9 cellular contexts compared by ENCODE assay signal in the genomic region with DNA sequence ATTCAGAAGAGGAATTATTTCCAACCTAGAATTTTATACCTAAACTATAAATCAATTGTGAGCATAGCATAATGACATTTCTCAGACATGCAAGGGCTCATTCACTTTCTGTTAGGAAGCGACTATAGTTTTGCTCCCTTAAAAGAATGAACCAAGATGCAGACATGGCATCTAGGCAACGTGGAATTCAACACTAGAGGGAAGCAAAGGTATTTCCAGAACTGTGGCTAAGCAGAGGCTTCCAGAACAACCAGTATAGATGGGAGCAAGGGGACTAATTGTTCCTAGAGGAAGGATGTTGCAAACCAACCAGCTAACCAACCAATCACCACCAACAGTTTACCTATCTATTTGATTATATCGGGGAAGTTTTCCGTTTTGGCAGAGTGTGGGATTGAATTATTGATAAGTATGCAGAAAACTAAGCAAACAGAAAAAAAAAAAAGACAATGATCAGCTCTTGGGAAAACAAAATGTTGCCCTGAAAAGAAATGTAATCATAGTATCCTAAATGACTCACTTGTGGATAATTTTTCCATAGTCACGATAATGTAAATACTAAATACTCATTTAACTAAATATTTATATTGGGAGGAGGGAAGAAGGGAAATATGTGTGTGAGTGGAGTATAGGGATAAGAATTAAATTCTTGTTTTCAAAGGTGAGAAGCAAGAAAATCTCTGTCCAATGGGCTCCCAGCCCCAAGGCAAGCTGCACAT. TPM values are rescaled to one million over a fixed set of nuclear protein-coding genes. Genes with fewer than 3 reads are reported as not detected.
A peak's percentile ranks its signal among the peaks of the same experiment; 100 is the strongest.
DNase-seq lines count a peak whose midpoint lies in the region; ATAC-seq, FAIRE-seq and TF ChIP-seq lines count a peak whose summit lies in the region.
"Had no signal": no experiment of that assay in that cellular context is flagged by ENCODE, and none has a peak within 500 bp of the region (broad histone marks: within the 10 kb centered on the region; RNA-seq: fewer than 3 reads in every experiment).

No MANE protein-coding gene starts in this region.

- peak; percentile 52 for TF ChIP-seq RAD21 in SK-N-SH (IDR thresholded peaks at IDR 0.05; ENCODE audit: low read length)

- no peaks in the 10 kb centered on the region for H3K36me3 ChIP-seq in SK-N-SH (replicated peaks in 1 of 2; ENCODE audit: control insufficient read depth in 1 of 2, insufficient read depth in 2 of 2, low read length in 1 of 2)
- H3K36me3 ChIP-seq in small intestine (ENCODE audit: control insufficient read depth in 2 of 2, insufficient read depth in 2 of 2, low read length in 2 of 2) = no peaks in the 10 kb centered on the region

- peak; percentile 51 for TF ChIP-seq CTCF in SK-N-SH (IDR thresholded peaks at IDR 0.05)

- H3K27me3 ChIP-seq in SK-N-SH (ENCODE audit: insufficient read depth) (no peaks in the 10 kb centered on the region), small intestine (ENCODE audit: control insufficient read depth in 2 of 2, insufficient read depth in 2 of 2, low read length in 2 of 2) (no peaks in the 10 kb centered on the region)

- H3K4me1 ChIP-seq in SK-N-SH (ENCODE audit: control insufficient read depth in 1 of 2, insufficient read depth in 2 of 2, low read depth in 1 of 2, low read length in 1 of 2) (no peaks in the 10 kb centered on the region; a peak in 1 of 4 replicates), small intestine (ENCODE audit: control insufficient read depth in 2 of 2, insufficient read depth in 1 of 2, low read depth in 1 of 2, low read length in 1 of 2) (no peaks in the 10 kb centered on the region)

- H3K27ac ChIP-seq in SK-N-SH (ENCODE audit: low read depth in 2 of 2, low read length in 1 of 2) = no peak overlapping the region
- H3K27ac ChIP-seq in small intestine (ENCODE audit: low read depth in 1 of 2, low read length in 1 of 2) = no peak overlapping the region

- H3F3A ChIP-seq in SK-N-SH (replicated peaks; ENCODE audit: insufficient read depth) = no peaks in the 10 kb centered on the region

- H2AFZ ChIP-seq in SK-N-SH (ENCODE audit: low read depth) = no peak overlapping the region

- no peaks in the 10 kb centered on the region for H3K79me2 ChIP-seq in SK-N-SH (ENCODE audit: insufficient read depth)

- ATAC-seq in GM21786 (IDR thresholded peaks at IDR 0.05; ENCODE audit: unreplicated experiment) (no peak), HG02588 (IDR thresholded peaks at IDR 0.05; ENCODE audit: unreplicated experiment) (no peak)
- no peak for ATAC-seq in activated CD4-positive, CD25-positive, alpha-beta regulatory T cell treated with anti-CD3 and anti-CD28 coated beads, Interleukin-2, amount 50 U/mL, for 24 hours

- H3K9ac ChIP-seq in SK-N-SH = no peak overlapping the region

- H3K9me3 ChIP-seq in SK-N-SH = no peaks in the 10 kb centered on the region
- H3K9me3 ChIP-seq in small intestine (ENCODE audit: control insufficient read depth, low read depth) = no peaks in the 10 kb centered on the region

- no peak overlapping the region for H3K4me3 ChIP-seq in SK-N-SH (ENCODE audit: low read depth in 2 of 2, low read length in 1 of 2)
- H3K4me3 ChIP-seq in small intestine (ENCODE audit: low read depth in 1 of 2, low read length in 2 of 2) = no peak overlapping the region

- POLR2A ChIA-PET in SK-N-SH (lab: Yijun Ruan, JAX) = interaction anchor here (0.6 kb wide), 1 partner anchor 143 kb away, joined by 4 read pairs; a partner anchor contains a TSS

- FAIRE-seq in small intestine (lab: Jason Lieb, UNC) = no peak

- CTCF ChIA-PET in SK-N-SH (lab: Yijun Ruan, JAX) = interaction anchor here (0.7 to 0.9 kb wide), 2 partner anchors 20 to 141 kb away, joined by 3 read pairs; no protein-coding TSS in a partner anchor

- H4K20me1 ChIP-seq in SK-N-SH (ENCODE audit: insufficient read depth) = no peaks in the 10 kb centered on the region

- TF ChIP-seq EP300 in SK-N-SH (IDR thresholded peaks at IDR 0.05; ENCODE audit: borderline replicate concordance in 1 of 2, low read depth in 1 of 2, low read length in 1 of 2) = no peak

- no peaks in the 10 kb centered on the region for H3K9me2 ChIP-seq in SK-N-SH

- WGBS in SK-N-SH (ENCODE audit: low lambda C conversion rate) = 72% methylated on average over 5 of the region's 5 CpGs
- 44 to 64% (median 57%) methylated on average over 5 of the region's 5 CpGs for WGBS in small intestine, 3 donors

- no peak overlapping the region for H3K4me2 ChIP-seq in SK-N-SH

- DNase-seq in DMS53 (lab: John Stamatoyannopoulos, UW) (peak; percentile 31), DMS53 treated with DMSO at 0.1 percent for 48 hours (lab: John Stamatoyannopoulos, UW; ENCODE audit: unreplicated experiment) (no peak), SK-N-SH (no peak), glomerular visceral epithelial cell (ENCODE audit: extremely low spot score) (peak; percentile 25), small intestine (peak; percentile 24)
- DNase-seq: 8988T had no signal

TF ChIP-seq in SK-N-SH, 30 proteins besides CTCF, POLR2A, EP300 and RAD21:
- TF ChIP-seq POLR2AphosphoS5 (IDR thresholded peaks at IDR 0.05; ENCODE audit: low read depth, low read length) (no peak), YY1 (IDR thresholded peaks at IDR 0.05; ENCODE audit: low read depth) (no peak)
- TF ChIP-seq, protein P1, sequence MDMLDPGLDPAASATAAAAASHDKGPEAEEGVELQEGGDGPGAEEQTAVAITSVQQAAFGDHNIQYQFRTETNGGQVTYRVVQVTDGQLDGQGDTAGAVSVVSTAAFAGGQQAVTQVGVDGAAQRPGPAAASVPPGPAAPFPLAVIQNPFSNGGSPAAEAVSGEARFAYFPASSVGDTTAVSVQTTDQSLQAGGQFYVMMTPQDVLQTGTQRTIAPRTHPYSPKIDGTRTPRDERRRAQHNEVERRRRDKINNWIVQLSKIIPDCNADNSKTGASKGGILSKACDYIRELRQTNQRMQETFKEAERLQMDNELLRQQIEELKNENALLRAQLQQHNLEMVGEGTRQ (IDR thresholded peaks at IDR 0.05; ENCODE audit: borderline replicate concordance, low read depth, low read length) = no peak
- TF ChIP-seq, protein P2, sequence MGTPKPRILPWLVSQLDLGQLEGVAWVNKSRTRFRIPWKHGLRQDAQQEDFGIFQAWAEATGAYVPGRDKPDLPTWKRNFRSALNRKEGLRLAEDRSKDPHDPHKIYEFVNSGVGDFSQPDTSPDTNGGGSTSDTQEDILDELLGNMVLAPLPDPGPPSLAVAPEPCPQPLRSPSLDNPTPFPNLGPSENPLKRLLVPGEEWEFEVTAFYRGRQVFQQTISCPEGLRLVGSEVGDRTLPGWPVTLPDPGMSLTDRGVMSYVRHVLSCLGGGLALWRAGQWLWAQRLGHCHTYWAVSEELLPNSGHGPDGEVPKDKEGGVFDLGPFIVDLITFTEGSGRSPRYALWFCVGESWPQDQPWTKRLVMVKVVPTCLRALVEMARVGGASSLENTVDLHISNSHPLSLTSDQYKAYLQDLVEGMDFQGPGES (IDR thresholded peaks at IDR 0.05; ENCODE audit: low read depth, low read length) = no peak

RNA-seq across cellular contexts. Expression of a gene that starts 21.1 kb away (rescaled TPM):
- polyA plus RNA-seq in SK-N-SH (2012; rRNA removed) = not detected in 2 replicates
- polyA plus RNA-seq in SK-N-SH (2012; cell fraction: cytosol; rRNA removed) = not detected in 2 replicates
- not detected in 2 replicates for polyA plus RNA-seq in SK-N-SH (2012; cell fraction: nucleus; rRNA removed)
- polyA plus RNA-seq in small intestine = 1 to 10 TPM; 1.7 to 2.9 (median 1.9) TPM

RNA-seq across cellular contexts. Expression of a gene that starts 41.9 kb away (rescaled TPM):
- polyA plus RNA-seq in SK-N-SH (2012; rRNA removed) (113 and 114 TPM in 2 replicates), small intestine (10 to 100 TPM in 2 of 3 donors, 1 to 10 TPM in 1; 5.6 to 59.5 (median 12.4) TPM)
- 112 and 118 TPM in 2 replicates for polyA plus RNA-seq in SK-N-SH (2012; cell fraction: cytosol; rRNA removed)
- polyA plus RNA-seq in SK-N-SH (2012; cell fraction: nucleus; rRNA removed) = 39.9 and 41.2 TPM in 2 replicates

Comparison
In these comparisons a context has a peak if more than half of its experiments do, and no peak if none do; other contexts are left out.
1. DNase-seq: peak in DMS53 (single experiment), glomerular visceral epithelial cell (single experiment) and small intestine (single experiment); none in DMS53 treated with DMSO at 0.1 percent for 48 hours (single experiment) and SK-N-SH (single experiment).